Comparison of ENCODE assay signal across 8 cellular contexts in the genomic region with DNA sequence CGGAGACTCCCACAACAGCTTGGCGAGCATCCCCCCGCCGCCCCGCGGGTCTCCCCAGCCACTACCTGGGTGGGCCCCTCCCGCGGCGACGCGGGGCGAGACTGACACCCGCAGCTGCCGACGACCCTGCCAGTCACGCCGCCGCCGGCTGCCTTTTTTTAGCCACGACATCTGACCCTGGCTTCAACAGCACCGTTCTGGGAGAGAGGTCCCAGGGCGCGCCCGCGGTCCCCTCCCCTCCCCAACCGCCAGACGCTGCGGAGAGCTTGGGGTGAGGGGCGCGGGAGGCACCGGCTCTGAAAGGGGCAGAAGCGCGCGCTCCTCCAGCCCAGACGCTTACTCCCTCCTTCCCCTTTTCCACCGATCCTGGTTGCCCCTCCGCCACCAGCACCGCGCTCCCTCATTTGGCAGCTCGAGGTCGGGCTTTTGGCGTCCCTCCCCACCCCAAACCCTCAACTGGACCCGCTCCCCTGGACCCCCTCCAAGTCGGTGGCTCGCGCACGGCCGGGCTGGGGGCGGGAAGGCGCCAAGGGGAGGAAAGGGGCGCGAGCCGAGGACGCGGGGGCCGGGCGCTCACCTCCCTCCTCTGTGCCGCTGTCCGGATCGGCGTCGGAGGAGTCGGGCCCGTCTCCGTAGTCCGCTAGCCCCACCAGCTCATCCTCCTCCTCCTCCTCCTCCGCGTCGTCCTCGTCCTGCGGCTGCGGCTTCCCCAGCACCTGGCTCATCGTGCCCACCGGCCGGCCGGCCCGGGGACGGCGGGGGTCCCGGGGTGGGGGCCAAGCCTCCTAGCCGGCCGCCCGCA. TPM values are rescaled to one million over a fixed set of nuclear protein-coding genes. Genes with fewer than 3 reads are reported as not detected.
A peak's percentile ranks its signal among the peaks of the same experiment; 100 is the strongest.
DNase-seq lines count a peak whose midpoint lies in the region; ATAC-seq and TF ChIP-seq lines count a peak whose summit lies in the region.

No MANE protein-coding gene starts in this region.

- intact Hi-C loops in heart right ventricle (cut with DNase I) (loop anchor here in 7 of 10 donors (5.0 kb wide), 2 partner anchors 34 to 39 kb away; no protein-coding TSS in a partner anchor), prostate gland (cut with DNase I) (no loop called here)

- H3K36me3 ChIP-seq in heart right ventricle, result no peaks in the 10 kb centered on the region
- H3K36me3 ChIP-seq in prostate gland, result no peaks in the 10 kb centered on the region

- TF ChIP-seq CTCF in heart right ventricle (IDR thresholded peaks at IDR 0.05) (no peak), prostate gland (IDR thresholded peaks at IDR 0.05) (no peak)

- no peaks in the 10 kb centered on the region for H3K9me3 ChIP-seq in heart right ventricle
- no peaks in the 10 kb centered on the region for H3K9me3 ChIP-seq in prostate gland

- peaks cover 4 to 51% (median 19%) of the 10 kb centered on the region in 9 donors for H3K4me1 ChIP-seq in heart right ventricle
- H3K4me1 ChIP-seq in prostate gland (replicated peaks), result no peaks in the 10 kb centered on the region

- 0% methylated on average over 66 to 83 of the region's 83 CpGs for WGBS in heart right ventricle, 2 donors
- 1% methylated on average over 72 of the region's 83 CpGs for WGBS in prostate gland

- peak overlapping the region; percentile 79 to 95 (median 90) for H3K27ac ChIP-seq in heart right ventricle
- H3K27ac ChIP-seq in prostate gland, result peak overlapping the region; percentile 77 to 84

- no peak for TF ChIP-seq POLR2A in prostate gland (IDR thresholded peaks at IDR 0.05)

- ATAC-seq in HG02884 (IDR thresholded peaks at IDR 0.05; ENCODE audit: unreplicated experiment) (peak; percentile 36), heart right ventricle (peak; percentile 32 to 70 (median 50))

- DNase-seq in NCI-H2227 (lab: John Stamatoyannopoulos, UW; ENCODE audit: unreplicated experiment) (peak; percentile 40), NCI-H2227 treated with DMSO at 0.1 percent for 48 hours (lab: John Stamatoyannopoulos, UW) (no peak), NCI-H69 (lab: John Stamatoyannopoulos, UW) (peak; percentile 80), heart right ventricle (peak; percentile 19 to 42), prostate gland (ENCODE audit: low spot score) (no peak), AG08396 (ENCODE audit: low spot score) (no peak)
- DNase-seq in activated naive CD4-positive, alpha-beta T cell treated with anti-CD3 and anti-CD28 coated beads, Interleukin-2, amount 50 U/mL, for 16 hours, result peak; percentile 34

- H3K27me3 ChIP-seq in heart right ventricle (peaks cover 0 to 4% (median 0%) of the 10 kb centered on the region in 7 donors), prostate gland (replicated peaks; ENCODE audit: insufficient read depth) (no peaks in the 10 kb centered on the region)

- H3K4me3 ChIP-seq in heart right ventricle (peak overlapping the region; percentile 68 to 95 (median 82)), prostate gland (peak overlapping the region; percentile 79 to 82)

RNA-seq across cellular contexts. Expression of a gene that starts 0.6 kb away (rescaled TPM):
- 100 to 1,000 TPM in 9 of 10 donors, 10 to 100 TPM in 1; 93.1 to 130 (median 120) TPM for total RNA-seq in heart right ventricle
- polyA plus RNA-seq in heart right ventricle, result 10 to 100 TPM; 18.1 to 24.8 TPM
- total RNA-seq in prostate gland, result 10 to 100 TPM; 19.4 to 22.7 TPM

RNA-seq across cellular contexts. Expression of a gene that starts 21.5 kb away (rescaled TPM):
- 10 to 100 TPM in 5 of 10 donors, 1 to 10 TPM in 5; 6.3 to 18.2 (median 10.4) TPM for total RNA-seq in heart right ventricle
- 1 to 10 TPM; 2.0 to 7.5 TPM for polyA plus RNA-seq in heart right ventricle
- total RNA-seq in prostate gland, result 10 to 100 TPM; 11.9 to 30.9 TPM

RNA-seq across cellular contexts. Expression of a gene that starts 58.9 kb away (rescaled TPM):
- total RNA-seq in heart right ventricle (10 to 100 TPM in 9 of 10 donors, 1 to 10 TPM in 1; 9.9 to 23.9 (median 14.1) TPM), prostate gland (10 to 100 TPM; 31.7 to 98.4 TPM)
- polyA plus RNA-seq in heart right ventricle, result 10 to 100 TPM; 13.7 to 15.0 TPM

Comparison
In these comparisons a context has a peak if more than half of its experiments do, and no peak if none do; other contexts are left out.
1. DNase-seq: peak in NCI-H2227 (single experiment), NCI-H69 (single experiment), activated naive CD4-positive, alpha-beta T cell treated with anti-CD3 and anti-CD28 coated beads, Interleukin-2, amount 50 U/mL, for 16 hours (single experiment) and heart right ventricle (2 of 2); none in NCI-H2227 treated with DMSO at 0.1 percent for 48 hours (single experiment), prostate gland (single experiment) and AG08396 (single experiment).